In the genomic region with DNA sequence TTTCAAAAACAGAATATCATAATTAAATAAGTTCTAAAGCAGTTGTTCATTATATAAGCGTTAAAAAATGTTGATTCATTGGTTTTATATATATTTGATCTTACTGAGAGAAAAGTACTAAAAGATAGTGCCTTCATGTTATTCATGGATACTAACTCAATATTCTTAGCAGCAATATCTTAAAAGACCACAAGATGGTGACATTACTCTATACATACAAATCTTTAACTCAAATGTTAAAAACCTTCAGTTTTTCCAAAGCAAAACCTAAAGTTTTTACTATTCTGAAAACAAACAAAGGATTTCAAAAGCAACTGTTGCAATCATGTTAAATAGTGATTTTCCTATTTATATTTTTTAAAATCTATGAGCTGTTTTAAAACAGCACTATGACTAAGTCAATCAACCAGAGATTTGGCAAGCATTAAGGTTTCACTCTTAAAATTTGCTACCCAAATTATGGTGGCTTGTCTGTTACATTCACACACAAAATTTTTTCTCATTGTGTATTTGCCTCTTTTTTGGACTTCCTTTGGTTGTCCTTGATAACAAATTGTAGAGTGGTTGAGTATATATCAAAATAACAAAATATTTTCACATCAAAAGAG, we compare ENCODE assay signal across 8 cellular contexts. TPM values are rescaled to one million over a fixed set of nuclear protein-coding genes. Genes with fewer than 3 reads are reported as not detected.
DNase-seq lines count a peak whose midpoint lies in the region; ATAC-seq, FAIRE-seq and TF ChIP-seq lines count a peak whose summit lies in the region.

No MANE protein-coding gene starts in this region.

- no peak overlapping the region for H3K9ac ChIP-seq in astrocyte (ENCODE audit: low read length)

- intact Hi-C loops in activated CD8-positive, alpha-beta T cell treated with anti-CD3 and anti-CD28 coated beads for 36 hours (cut with micrococcal nuclease) = no loop called here
- intact Hi-C loops in right lobe of liver (cut with DNase I) = no loop called here

- H3K9me3 ChIP-seq in astrocyte (ENCODE audit: insufficient read depth, low read depth, low read length) (no peaks in the 10 kb centered on the region), right lobe of liver (no peaks in the 10 kb centered on the region)

- H3K36me3 ChIP-seq in astrocyte (ENCODE audit: insufficient read depth, low read length) = no peaks in the 10 kb centered on the region
- no peaks in the 10 kb centered on the region for H3K36me3 ChIP-seq in right lobe of liver

- no peak for FAIRE-seq in astrocyte (lab: Jason Lieb, UNC)

- no peak overlapping the region for H3K27ac Mint-ChIP-seq in activated CD8-positive, alpha-beta T cell treated with anti-CD3 and anti-CD28 coated beads for 36 hours
- no peak overlapping the region for H3K27ac Mint-ChIP-seq in activated CD8-positive, alpha-beta T cell treated with anti-CD3 and anti-CD28 coated beads, Interleukin-2, amount 10 ng/mL, durations not matched to agents 7 days and 5 days
- no peak overlapping the region for H3K27ac Mint-ChIP-seq in astrocyte (ENCODE audit: unreplicated experiment)

- WGBS in right lobe of liver (ENCODE audit: insufficient coverage, low coverage, low lambda C conversion rate, missing lambda C conversion rate) = 3% methylated on average over 1 of the region's 1 CpG

- H3K4me1 ChIP-seq in astrocyte (ENCODE audit: insufficient read depth, low read length) (peaks cover 11% of the 10 kb centered on the region), right lobe of liver (peaks cover 0 to 17% (median 7%) of the 10 kb centered on the region in 4 donors)

- H3K4me3 ChIP-seq in astrocyte (ENCODE audit: insufficient read depth, low read depth, low read length) (no peak overlapping the region), right lobe of liver (no peak overlapping the region)

- no peak overlapping the region for H3K4me3 Mint-ChIP-seq in activated CD8-positive, alpha-beta T cell treated with anti-CD3 and anti-CD28 coated beads for 36 hours
- H3K4me3 Mint-ChIP-seq in activated CD8-positive, alpha-beta T cell treated with anti-CD3 and anti-CD28 coated beads, Interleukin-2, amount 10 ng/mL, durations not matched to agents 7 days and 5 days = no peak overlapping the region
- H3K4me3 Mint-ChIP-seq in astrocyte (ENCODE audit: unreplicated experiment) = no peak overlapping the region

- H4K20me1 ChIP-seq in astrocyte (ENCODE audit: insufficient read depth, low read length) = no peaks in the 10 kb centered on the region

- CTCF ChIA-PET in activated CD8-positive, alpha-beta T cell treated with anti-CD3 and anti-CD28 coated beads for 36 hours (lab: Charles Lee) = interaction anchor here (0.9 to 1.8 kb wide), 2 partner anchors 12 to 85 kb away, joined by 3 to 4 read pairs; no protein-coding TSS in a partner anchor
- CTCF ChIA-PET in activated CD8-positive, alpha-beta T cell treated with anti-CD3 and anti-CD28 coated beads, Interleukin-2, amount 10 ng/mL, durations not matched to agents 7 days and 5 days (lab: Charles Lee) = interaction anchor here (0.6 to 1.5 kb wide), 2 partner anchors 25 to 27 kb away, joined by 3 to 4 read pairs; no protein-coding TSS in a partner anchor

- no peaks in the 10 kb centered on the region for H3K27me3 Mint-ChIP-seq in activated CD8-positive, alpha-beta T cell treated with anti-CD3 and anti-CD28 coated beads for 36 hours
- H3K27me3 Mint-ChIP-seq in activated CD8-positive, alpha-beta T cell treated with anti-CD3 and anti-CD28 coated beads, Interleukin-2, amount 10 ng/mL, durations not matched to agents 7 days and 5 days (ENCODE audit: low read depth) = no peaks in the 10 kb centered on the region
- no peaks in the 10 kb centered on the region for H3K27me3 Mint-ChIP-seq in astrocyte (ENCODE audit: low read depth, unreplicated experiment)

- DNase-seq in activated CD8-positive, alpha-beta T cell treated with anti-CD3 and anti-CD28 coated beads for 36 hours = no peak
- DNase-seq in activated CD8-positive, alpha-beta T cell treated with anti-CD3 and anti-CD28 coated beads, Interleukin-2, amount 10 ng/mL, durations not matched to agents 7 days and 5 days = no peak
- DNase-seq in M059J (ENCODE audit: low read depth) = peak; percentile 36
- DNase-seq in astrocyte (ENCODE audit: low read depth) = no peak
- DNase-seq in right lobe of liver = no peak
- DNase-seq in activated CD8-positive, alpha-beta memory T cell treated with anti-CD3 and anti-CD28 coated beads, Interleukin-2, amount 50 U/mL, for 4 hours = no peak

- H3K27me3 ChIP-seq in astrocyte (ENCODE audit: insufficient read depth, low read length) = no peaks in the 10 kb centered on the region
- no peaks in the 10 kb centered on the region for H3K27me3 ChIP-seq in right lobe of liver

- no peaks in the 10 kb centered on the region for H3K4me1 Mint-ChIP-seq in activated CD8-positive, alpha-beta T cell treated with anti-CD3 and anti-CD28 coated beads for 36 hours (ENCODE audit: low read depth)
- no peaks in the 10 kb centered on the region for H3K4me1 Mint-ChIP-seq in activated CD8-positive, alpha-beta T cell treated with anti-CD3 and anti-CD28 coated beads, Interleukin-2, amount 10 ng/mL, durations not matched to agents 7 days and 5 days (ENCODE audit: low read depth)
- peaks cover 5% of the 10 kb centered on the region for H3K4me1 Mint-ChIP-seq in astrocyte (ENCODE audit: low read depth, unreplicated experiment)

- peak; percentile 47 for TF ChIP-seq CTCF in activated CD8-positive, alpha-beta T cell treated with anti-CD3 and anti-CD28 coated beads for 36 hours (IDR thresholded peaks at IDR 0.05)
- TF ChIP-seq CTCF in astrocyte (IDR thresholded peaks at IDR 0.05; ENCODE audit: insufficient read depth, low read depth, low read length) = peak; percentile 44
- peak; percentile 68 to 87 (median 76) for TF ChIP-seq CTCF in right lobe of liver (IDR thresholded peaks at IDR 0.05)

- H3K9me3 Mint-ChIP-seq in activated CD8-positive, alpha-beta T cell treated with anti-CD3 and anti-CD28 coated beads for 36 hours = no peaks in the 10 kb centered on the region
- H3K9me3 Mint-ChIP-seq in activated CD8-positive, alpha-beta T cell treated with anti-CD3 and anti-CD28 coated beads, Interleukin-2, amount 10 ng/mL, durations not matched to agents 7 days and 5 days (ENCODE audit: insufficient read depth) = no peaks in the 10 kb centered on the region
- H3K9me3 Mint-ChIP-seq in astrocyte (ENCODE audit: unreplicated experiment) = no peaks in the 10 kb centered on the region

- ATAC-seq in activated CD8-positive, alpha-beta T cell treated with anti-CD3 and anti-CD28 coated beads for 36 hours = no peak
- no peak for ATAC-seq in activated CD8-positive, alpha-beta T cell treated with anti-CD3 and anti-CD28 coated beads, Interleukin-2, amount 10 ng/mL, durations not matched to agents 7 days and 5 days
- peak; percentile 73 to 89 (median 83) for ATAC-seq in right lobe of liver
- ATAC-seq in GM19463 (IDR thresholded peaks at IDR 0.05; ENCODE audit: unreplicated experiment) = no peak
- no peak for ATAC-seq in HG03196 (IDR thresholded peaks at IDR 0.05; ENCODE audit: unreplicated experiment)

- H3K4me2 ChIP-seq in astrocyte (ENCODE audit: low read length) = no peak overlapping the region

- H3K27ac ChIP-seq in astrocyte (ENCODE audit: low read depth, low read length) (no peak overlapping the region), right lobe of liver (no peak overlapping the region)

- H3K36me3 Mint-ChIP-seq in activated CD8-positive, alpha-beta T cell treated with anti-CD3 and anti-CD28 coated beads for 36 hours (ENCODE audit: low read depth) = no peaks in the 10 kb centered on the region
- H3K36me3 Mint-ChIP-seq in activated CD8-positive, alpha-beta T cell treated with anti-CD3 and anti-CD28 coated beads, Interleukin-2, amount 10 ng/mL, durations not matched to agents 7 days and 5 days (ENCODE audit: low read depth) = no peaks in the 10 kb centered on the region
- H3K36me3 Mint-ChIP-seq in astrocyte (ENCODE audit: low read depth, unreplicated experiment) = no peaks in the 10 kb centered on the region

- no peak for TF ChIP-seq POLR2A in right lobe of liver (IDR thresholded peaks at IDR 0.05)

- POLR2A ChIA-PET in activated CD8-positive, alpha-beta T cell treated with anti-CD3 and anti-CD28 coated beads for 36 hours (lab: Charles Lee) = no interaction called here
- POLR2A ChIA-PET in activated CD8-positive, alpha-beta T cell treated with anti-CD3 and anti-CD28 coated beads, Interleukin-2, amount 10 ng/mL, durations not matched to agents 7 days and 5 days (lab: Charles Lee) = no interaction called here

- H3K79me2 ChIP-seq in astrocyte (ENCODE audit: insufficient read depth, low read length) = no peaks in the 10 kb centered on the region

- H2AFZ ChIP-seq in astrocyte (ENCODE audit: low read depth, low read length) = no peak overlapping the region

RNA-seq across cellular contexts. Expression of a gene that starts 50.1 kb away (rescaled TPM):
- total RNA-seq in activated CD8-positive, alpha-beta T cell treated with anti-CD3 and anti-CD28 coated beads for 36 hours = not detected
- total RNA-seq in activated CD8-positive, alpha-beta T cell treated with anti-CD3 and anti-CD28 coated beads, Interleukin-2, amount 10 ng/mL, durations not matched to agents 7 days and 5 days = not detected
- total RNA-seq in M059J (2014; rRNA removed; shearing (Covaris generic)) = not detected in 2 replicates
- total RNA-seq in astrocyte (not detected in 2 replicates), right lobe of liver (under 1 TPM in 3 of 6 experiments, not detected in 3; 0.33 to 0.56 (median 0.43) TPM)

Comparison
In these comparisons a context has a peak if more than half of its experiments do, and no peak if none do; other contexts are left out.
1. ATAC-seq: peak in right lobe of liver (4 of 4); none in activated CD8-positive, alpha-beta T cell treated with anti-CD3 and anti-CD28 coated beads for 36 hours (single experiment), activated CD8-positive, alpha-beta T cell treated with anti-CD3 and anti-CD28 coated beads, Interleukin-2, amount 10 ng/mL, durations not matched to agents 7 days and 5 days (single experiment), GM19463 (single experiment) and HG03196 (single experiment).
2. Peak in every context shown above with its lines, with median percentiles within 50 percentile points of each other: CTCF ChIP-seq.